ENCODE assay signal across 27 cellular contexts in genomic region chr4:110477836-110478235, GRCh38. TPM values are rescaled to one million over a fixed set of nuclear protein-coding genes. Genes with fewer than 3 reads are reported as not detected.
DNase-seq lines count a peak whose midpoint lies in the region; ATAC-seq and TF ChIP-seq lines count a peak whose summit lies in the region.
"Had no signal": no experiment of that assay in that cellular context is flagged by ENCODE, and none has a peak within 500 bp of the region (broad histone marks: within the 10 kb centered on the region; RNA-seq: fewer than 3 reads in every experiment).

No MANE protein-coding gene starts in this region.

- DNase-seq in A673 (ENCODE audit: low spot score) = no peak
- DNase-seq in kidney epithelial cell (ENCODE audit: low read depth) = no peak
- DNase-seq in psoas muscle = no peak
- no peak for DNase-seq in ecto neural progenitor cell (ENCODE audit: low spot score)
- DNase-seq in colonic mucosa = no peak
- DNase-seq: activated CD4-positive, alpha-beta memory T cell treated with anti-CD3 and anti-CD28 coated beads, Interleukin-2, amount 10 ng/mL, durations not matched to agents 7 days and 5 days; activated CD8-positive, alpha-beta memory T cell treated with anti-CD3 and anti-CD28 coated beads, Interleukin-2, amount 50 U/mL, for 4 hours; activated naive CD4-positive, alpha-beta T cell treated with Interleukin-2 at 50 U/mL for 16 hours; BE2C; CD8-positive, alpha-beta T cell; dermis blood vessel endothelial cell; DMS 273 treated with DMSO at 0.1 percent for 48 hours; HCEC 1CT; hippocampal formation; naive thymus-derived CD8-positive, alpha-beta T cell; NCI-H1417; NCI-H2029; NCI-H524 treated with DMSO at 0.1 percent for 48 hours; NK-92 treated with Interleukin-12 subunit alpha and Interleukin-12 subunit beta, amount 100 ng/mL, for 24 hours; nucleus accumbens; stimulated activated CD4-positive, alpha-beta T cell treated with anti-CD3 and anti-CD28 coated beads, Interleukin-2, amount 100 ng/mL, for 24 hours had no signal

- no peak for ATAC-seq in psoas muscle
- ATAC-seq in GM19328 (IDR thresholded peaks at IDR 0.05; ENCODE audit: unreplicated experiment) = no peak
- ATAC-seq: CD8-positive, alpha-beta T cell; gastroesophageal sphincter; naive thymus-derived CD8-positive, alpha-beta T cell had no signal

- CTCF ChIA-PET in A673 (lab: Charles Lee) = no interaction called here

- H2AFZ ChIP-seq in Loucy (ENCODE audit: low read length) = 0 out of 2 replicates have a peak overlapping the region, but pooled peaks have one; percentile 18

- 64 to 73% (median 69%) methylated on average over 1 of the region's 1 CpG for WGBS in psoas muscle, 3 donors

- H3F3A ChIP-seq in Loucy (ENCODE audit: low read depth) = no peaks in the 10 kb centered on the region

- peak overlapping the region; percentile 63 for H3K4me3 ChIP-seq in A673 (ENCODE audit: low read depth, low read length, poor library complexity, severe bottlenecking)
- H3K4me3 ChIP-seq in Loucy (ENCODE audit: low read length, poor library complexity, severe bottlenecking) = no peak overlapping the region
- peak overlapping the region; percentile 34 for H3K4me3 ChIP-seq in kidney epithelial cell (ENCODE audit: low read depth, low read length)
- H3K4me3 ChIP-seq in psoas muscle = peak overlapping the region; percentile 68
- no peak overlapping the region for H3K4me3 ChIP-seq in colonic mucosa
- H3K4me3 ChIP-seq: thoracic aorta had no signal

- TF ChIP-seq CTCF in A673 (conservative IDR thresholded peaks at IDR 0.05; ENCODE audit: low read depth, low read length) (no peak), Loucy (conservative IDR thresholded peaks at IDR 0.05; ENCODE audit: low read length) (no peak), kidney epithelial cell (IDR thresholded peaks at IDR 0.05; ENCODE audit: insufficient read depth, low read length, poor library complexity, severe bottlenecking) (no peak), psoas muscle (IDR thresholded peaks at IDR 0.05) (no peak), colonic mucosa (IDR thresholded peaks at IDR 0.05) (no peak)

- H3K4me1 ChIP-seq in A673 (ENCODE audit: insufficient read depth, low read length, poor library complexity, severe bottlenecking) = no peaks in the 10 kb centered on the region
- no peaks in the 10 kb centered on the region for H3K4me1 ChIP-seq in Loucy (ENCODE audit: insufficient read depth, low read length, poor library complexity, severe bottlenecking)
- no peaks in the 10 kb centered on the region for H3K4me1 ChIP-seq in psoas muscle
- no peaks in the 10 kb centered on the region for H3K4me1 ChIP-seq in colonic mucosa
- H3K4me1 ChIP-seq: BE2C, gastroesophageal sphincter had no signal

- H3K4me2 ChIP-seq in Loucy (ENCODE audit: low read depth, low read length, poor library complexity, severe bottlenecking) = no peak overlapping the region
- H3K4me2 ChIP-seq: KMS-11 had no signal

- H3K79me2 ChIP-seq in Loucy (ENCODE audit: insufficient read depth, low read length) = no peaks in the 10 kb centered on the region

- POLR2A ChIA-PET in A673 (lab: Charles Lee; ENCODE audit: low non-redundant PET) = no interaction called here

- no peaks in the 10 kb centered on the region for H3K27me3 ChIP-seq in A673 (replicated peaks; ENCODE audit: insufficient read depth, low read depth, low read length, poor library complexity)
- H3K27me3 ChIP-seq in Loucy (ENCODE audit: insufficient read depth, low read length, poor library complexity, severe bottlenecking) = no peaks in the 10 kb centered on the region
- no peaks in the 10 kb centered on the region for H3K27me3 ChIP-seq in kidney epithelial cell (ENCODE audit: control insufficient read depth, insufficient read depth, low read length)
- no peaks in the 10 kb centered on the region for H3K27me3 ChIP-seq in psoas muscle (ENCODE audit: insufficient read depth in 3 of 3, low read length in 2 of 3)
- H3K27me3 ChIP-seq in colonic mucosa = no peaks in the 10 kb centered on the region

- no peak overlapping the region for H3K27ac ChIP-seq in A673 (ENCODE audit: low read depth, low read length, poor library complexity, severe bottlenecking)
- peak overlapping the region; percentile 38 for H3K27ac ChIP-seq in psoas muscle
- H3K27ac ChIP-seq in colonic mucosa = no peak overlapping the region
- H3K27ac ChIP-seq: KMS-11, thoracic aorta had no signal

- intact Hi-C loops in A673 (cut with micrococcal nuclease; ENCODE audit: unreplicated experiment) = no loop called here
- intact Hi-C loops in psoas muscle (cut with DNase I) = no loop called here
- intact Hi-C loops in colonic mucosa (cut with DNase I) = loop anchor here (10.0 kb wide), 1 partner anchor 73 kb away; no protein-coding TSS in a partner anchor

- no peaks in the 10 kb centered on the region for H3K36me3 ChIP-seq in A673 (ENCODE audit: insufficient read depth, low read length, poor library complexity, severe bottlenecking)
- H3K36me3 ChIP-seq in Loucy (ENCODE audit: insufficient read depth, low read length) = no peaks in the 10 kb centered on the region
- no peaks in the 10 kb centered on the region for H3K36me3 ChIP-seq in kidney epithelial cell (ENCODE audit: control insufficient read depth, insufficient read depth, low read length)
- no peaks in the 10 kb centered on the region for H3K36me3 ChIP-seq in psoas muscle (ENCODE audit: insufficient read depth in 1 of 2, low read depth in 1 of 2)
- H3K36me3 ChIP-seq in colonic mucosa = no peaks in the 10 kb centered on the region
- H3K36me3 ChIP-seq: BE2C, gastroesophageal sphincter, thoracic aorta had no signal

- no peaks in the 10 kb centered on the region for H3K9me3 ChIP-seq in A673 (ENCODE audit: low read depth, low read length, poor library complexity, severe bottlenecking)
- no peaks in the 10 kb centered on the region for H3K9me3 ChIP-seq in Loucy (ENCODE audit: insufficient read depth, low read depth, low read length)
- no peaks in the 10 kb centered on the region for H3K9me3 ChIP-seq in psoas muscle
- no peaks in the 10 kb centered on the region for H3K9me3 ChIP-seq in colonic mucosa
- H3K9me3 ChIP-seq: BE2C, gastroesophageal sphincter, thoracic aorta had no signal

- BruUV-seq in A673 (replicated peaks; lab: Mats Ljungman, UMichigan) = no TSS peak

- no peaks in the 10 kb centered on the region for H4K20me1 ChIP-seq in Loucy (ENCODE audit: insufficient read depth, low read length, poor library complexity, severe bottlenecking)

- H3K9ac ChIP-seq in Loucy (ENCODE audit: low read depth, low read length, poor library complexity, severe bottlenecking) = no peak overlapping the region
- no peak overlapping the region for H3K9ac ChIP-seq in colonic mucosa (ENCODE audit: low read depth in 2 of 2, low read length in 2 of 2)
- H3K9ac ChIP-seq: KMS-11 had no signal

- no peaks in the 10 kb centered on the region for H3K9me2 ChIP-seq in Loucy (replicated peaks; ENCODE audit: low read depth, low read length)

RNA-seq across cellular contexts. Expression of gene ENPEP, which starts 1.9 kb away (rescaled TPM):
- total RNA-seq in A673 (2021) = 8.4 and 13.2 TPM in 2 replicates
- 4.6 TPM in 2 replicates for total RNA-seq in kidney epithelial cell
- total RNA-seq in psoas muscle = 1 to 10 TPM; 1.4 to 4.3 (median 3.0) TPM
- polyA plus RNA-seq in psoas muscle = 1 to 10 TPM in 2 of 3 donors, under 1 TPM in 1; 0.75 to 1.1 (median 1.1) TPM
- under 1 TPM; 0.27 to 0.88 TPM for total RNA-seq in colonic mucosa
- total RNA-seq: CD8-positive, alpha-beta T cell; fibroblast of lung; naive thymus-derived CD8-positive, alpha-beta T cell had no signal
- polyA plus RNA-seq: naive thymus-derived CD8-positive, alpha-beta T cell had no signal

Comparison
In these comparisons a context has a peak if more than half of its experiments do, and no peak if none do; other contexts are left out.
1. H3K4me3 ChIP-seq: peak in A673 (single experiment), kidney epithelial cell (single experiment) and psoas muscle (single experiment); none in Loucy (single experiment) and colonic mucosa (single experiment).